9 cellular contexts compared by ENCODE assay signal in genomic region chr19:47663911-47664771, GRCh38. TPM values are rescaled to one million over a fixed set of nuclear protein-coding genes. Genes with fewer than 3 reads are reported as not detected.
DNase-seq lines count a peak whose midpoint lies in the region; ATAC-seq and TF ChIP-seq lines count a peak whose summit lies in the region.
"Had no signal": no experiment of that assay in that cellular context is flagged by ENCODE, and none has a peak within 500 bp of the region (broad histone marks: within the 10 kb centered on the region; RNA-seq: fewer than 3 reads in every experiment).

No MANE protein-coding gene starts in this region.

- H3K4me3 Mint-ChIP-seq in Calu3 (ENCODE audit: low read depth, unreplicated experiment) = peak overlapping the region; percentile 20
- H3K4me3 Mint-ChIP-seq: activated naive CD8-positive, alpha-beta T cell had no signal

- peaks cover 86% of the 10 kb centered on the region for H3K79me2 ChIP-seq in SK-N-SH (ENCODE audit: insufficient read depth)

- no peak for TF ChIP-seq RAD21 in SK-N-SH (IDR thresholded peaks at IDR 0.05; ENCODE audit: low read length)

- no peak overlapping the region for H3K4me3 ChIP-seq in SK-N-SH (ENCODE audit: low read depth in 2 of 2, low read length in 1 of 2)

- H3K4me1 Mint-ChIP-seq in Calu3 (ENCODE audit: low read depth, unreplicated experiment) = peaks cover 52% of the 10 kb centered on the region

- peaks cover 47% of the 10 kb centered on the region for H4K20me1 ChIP-seq in SK-N-SH (ENCODE audit: insufficient read depth)

- H3F3A ChIP-seq in SK-N-SH (replicated peaks; ENCODE audit: insufficient read depth) = peaks cover 15% of the 10 kb centered on the region

- H3K27me3 ChIP-seq in SK-N-SH (ENCODE audit: insufficient read depth) (no peaks in the 10 kb centered on the region), foreskin keratinocyte (no peaks in the 10 kb centered on the region)

- H3K9ac ChIP-seq in SK-N-SH = peak overlapping the region; percentile 51; the same call in 1 of the 2 replicates

- 61% methylated on average over 15 of the region's 24 CpGs for WGBS in SK-N-SH (ENCODE audit: low lambda C conversion rate)

- CTCF ChIA-PET in Calu3 (lab: Charles Lee) = interaction anchor here (0.6 to 1.0 kb wide), 2 partner anchors 149 to 363 kb away, joined by 3 to 4 read pairs; partner anchors contain the start of gene NAPA
- CTCF ChIA-PET in SK-N-SH (lab: Yijun Ruan, JAX) = interaction anchor here (1.8 kb wide), 1 partner anchor 32 kb away, joined by 3 read pairs; no protein-coding TSS in a partner anchor

- H3K4me2 ChIP-seq in SK-N-SH = peak overlapping the region; percentile 62

- no peaks in the 10 kb centered on the region for H3K27me3 Mint-ChIP-seq in Calu3 (ENCODE audit: unreplicated experiment)
- H3K27me3 Mint-ChIP-seq: activated naive CD8-positive, alpha-beta T cell had no signal

- peak; percentile 11 for ATAC-seq in foreskin keratinocyte
- no peak for ATAC-seq in HG03196 (IDR thresholded peaks at IDR 0.05; ENCODE audit: unreplicated experiment)
- ATAC-seq in HG02642 (IDR thresholded peaks at IDR 0.05; ENCODE audit: poor library complexity, unreplicated experiment) = no peak

- no peaks in the 10 kb centered on the region for H3K9me3 ChIP-seq in SK-N-SH

- H3K9me2 ChIP-seq in SK-N-SH = no peaks in the 10 kb centered on the region

- no peak overlapping the region for H2AFZ ChIP-seq in SK-N-SH (ENCODE audit: low read depth)

- peak overlapping the region in 1 of 2 experiments; percentile 91; a peak in 2 of 4 replicates for H3K27ac ChIP-seq in SK-N-SH (ENCODE audit: low read depth in 2 of 2, low read length in 1 of 2)
- no peak overlapping the region for H3K27ac ChIP-seq in foreskin keratinocyte

- peaks cover 22% of the 10 kb centered on the region for H3K36me3 Mint-ChIP-seq in Calu3 (ENCODE audit: insufficient read depth, unreplicated experiment)

- peak overlapping the region; percentile 80 for H3K27ac Mint-ChIP-seq in Calu3 (ENCODE audit: unreplicated experiment)
- H3K27ac Mint-ChIP-seq: activated naive CD8-positive, alpha-beta T cell had no signal

- H3K9me3 Mint-ChIP-seq in Calu3 (ENCODE audit: low read depth, unreplicated experiment) = no peaks in the 10 kb centered on the region

- BruUV-seq in Calu3 (replicated peaks; lab: Mats Ljungman, UMichigan) = no TSS peak

- POLR2A ChIA-PET in SK-N-SH (lab: Yijun Ruan, JAX) = no interaction called here

- no peak for TF ChIP-seq EP300 in SK-N-SH (IDR thresholded peaks at IDR 0.05; ENCODE audit: borderline replicate concordance in 1 of 2, low read depth in 1 of 2, low read length in 1 of 2)

- intact Hi-C loops in Calu3 (cut with micrococcal nuclease; ENCODE audit: unreplicated experiment) (loop anchor here (5.0 kb wide), 1 partner anchor 62 kb away; no protein-coding TSS in a partner anchor), posterior vena cava (cut with DNase I) (loop anchor here in 1 of 2 donors (5.0 kb wide), 1 partner anchor 52 kb away; no protein-coding TSS in a partner anchor)

- H3K36me3 ChIP-seq in SK-N-SH (replicated peaks in 1 of 2; ENCODE audit: control insufficient read depth in 1 of 2, insufficient read depth in 2 of 2, low read length in 1 of 2) = no peaks in the 10 kb centered on the region

- DNase-seq in Calu3 = peak; percentile 52
- DNase-seq in SK-N-SH = no peak
- peak; percentile 64 to 72 for DNase-seq in foreskin keratinocyte
- DNase-seq in posterior vena cava (ENCODE audit: low spot score) = peak; percentile 88
- no peak for DNase-seq in NK-92 treated with Interleukin-12 subunit alpha and Interleukin-12 subunit beta, amount 100 ng/mL, for 24 hours (lab: John Stamatoyannopoulos, UW)
- DNase-seq in activated T-cell treated with anti-CD3 and anti-CD28 coated beads, Interleukin-2, amount 50 U/mL, for 1 hour = no peak

- no peak for TF ChIP-seq CTCF in Calu3 (IDR thresholded peaks at IDR 0.05; ENCODE audit: unreplicated experiment)
- no peak for TF ChIP-seq CTCF in SK-N-SH (IDR thresholded peaks at IDR 0.05)
- TF ChIP-seq CTCF in foreskin keratinocyte (conservative IDR thresholded peaks at IDR 0.05) = no peak

- H3K4me1 ChIP-seq in SK-N-SH (ENCODE audit: control insufficient read depth in 1 of 2, insufficient read depth in 2 of 2, low read depth in 1 of 2, low read length in 1 of 2) (peaks cover 0 to 2% of the 10 kb centered on the region in 2 experiments; a peak in 1 of 4 replicates), foreskin keratinocyte (peaks cover 19% of the 10 kb centered on the region)

TF ChIP-seq in SK-N-SH, 30 proteins besides CTCF, POLR2A, EP300 and RAD21:
- peak; percentile 21; the same call in 1 of the 2 replicates for TF ChIP-seq JUND (IDR thresholded peaks at IDR 0.05)
- no peak for TF ChIP-seq TAF1 (IDR thresholded peaks at IDR 0.05; ENCODE audit: borderline replicate concordance, low read depth, low read length)
- no peak for TF ChIP-seq MAX (IDR thresholded peaks at IDR 0.05; ENCODE audit: low read depth)
- no peak; the same call in 1 of the 2 replicates for TF ChIP-seq TCF12 (IDR thresholded peaks at IDR 0.05)
- 0 out of 2 replicates have a peak, but pooled peaks have one; percentile 48 for TF ChIP-seq SIN3A (IDR thresholded peaks at IDR 0.05; ENCODE audit: borderline replicate concordance, low read depth, low read length)
- no peak for TF ChIP-seq GABPA (IDR thresholded peaks at IDR 0.05; ENCODE audit: low read depth)
- TF ChIP-seq SMC3 (IDR thresholded peaks at IDR 0.05; ENCODE audit: low read depth, low read length) = no peak
- no peak for TF ChIP-seq RCOR1 (IDR thresholded peaks at IDR 0.05; ENCODE audit: low read length)
- TF ChIP-seq MXI1 (IDR thresholded peaks at IDR 0.05; ENCODE audit: low read depth, low read length) = no peak
- no peak for TF ChIP-seq EZH2phosphoT487 (IDR thresholded peaks at IDR 0.05; ENCODE audit: borderline replicate concordance, low read depth)
- TF ChIP-seq FOXM1 (IDR thresholded peaks at IDR 0.05; ENCODE audit: low read depth) = no peak
- no peak for TF ChIP-seq FOXJ3 (CRISPR knock-in tag; IDR thresholded peaks at IDR 0.05)
- TF ChIP-seq FOSL2 (IDR thresholded peaks at IDR 0.05; ENCODE audit: borderline replicate concordance, low read depth) = peak; percentile 9; the same call in 1 of the 2 replicates
- TF ChIP-seq, protein P1, sequence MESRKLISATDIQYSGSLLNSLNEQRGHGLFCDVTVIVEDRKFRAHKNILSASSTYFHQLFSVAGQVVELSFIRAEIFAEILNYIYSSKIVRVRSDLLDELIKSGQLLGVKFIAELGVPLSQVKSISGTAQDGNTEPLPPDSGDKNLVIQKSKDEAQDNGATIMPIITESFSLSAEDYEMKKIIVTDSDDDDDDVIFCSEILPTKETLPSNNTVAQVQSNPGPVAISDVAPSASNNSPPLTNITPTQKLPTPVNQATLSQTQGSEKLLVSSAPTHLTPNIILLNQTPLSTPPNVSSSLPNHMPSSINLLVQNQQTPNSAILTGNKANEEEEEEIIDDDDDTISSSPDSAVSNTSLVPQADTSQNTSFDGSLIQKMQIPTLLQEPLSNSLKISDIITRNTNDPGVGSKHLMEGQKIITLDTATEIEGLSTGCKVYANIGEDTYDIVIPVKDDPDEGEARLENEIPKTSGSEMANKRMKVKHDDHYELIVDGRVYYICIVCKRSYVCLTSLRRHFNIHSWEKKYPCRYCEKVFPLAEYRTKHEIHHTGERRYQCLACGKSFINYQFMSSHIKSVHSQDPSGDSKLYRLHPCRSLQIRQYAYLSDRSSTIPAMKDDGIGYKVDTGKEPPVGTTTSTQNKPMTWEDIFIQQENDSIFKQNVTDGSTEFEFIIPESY (IDR thresholded peaks at IDR 0.05; ENCODE audit: borderline replicate concordance, low read depth) = no peak
- no peak for TF ChIP-seq YY1 (IDR thresholded peaks at IDR 0.05; ENCODE audit: low read depth)
- no peak for TF ChIP-seq POLR2AphosphoS5 (IDR thresholded peaks at IDR 0.05; ENCODE audit: low read depth, low read length)
- TF ChIP-seq RFX5 (IDR thresholded peaks at IDR 0.05; ENCODE audit: low read length) = no peak
- TF ChIP-seq, protein P2, sequence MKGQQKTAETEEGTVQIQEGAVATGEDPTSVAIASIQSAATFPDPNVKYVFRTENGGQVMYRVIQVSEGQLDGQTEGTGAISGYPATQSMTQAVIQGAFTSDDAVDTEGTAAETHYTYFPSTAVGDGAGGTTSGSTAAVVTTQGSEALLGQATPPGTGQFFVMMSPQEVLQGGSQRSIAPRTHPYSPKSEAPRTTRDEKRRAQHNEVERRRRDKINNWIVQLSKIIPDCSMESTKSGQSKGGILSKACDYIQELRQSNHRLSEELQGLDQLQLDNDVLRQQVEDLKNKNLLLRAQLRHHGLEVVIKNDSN (IDR thresholded peaks at IDR 0.05; ENCODE audit: borderline replicate concordance, low read depth) = no peak
- no peak for TF ChIP-seq GATA2 (CRISPR knock-in tag; IDR thresholded peaks at IDR 0.05)

RNA-seq across cellular contexts. Expression of gene EHD2, which starts 49.1 kb away (rescaled TPM):
- total RNA-seq in Calu3 (2022) = 52.3 and 71.5 TPM in 2 replicates
- polyA plus RNA-seq in SK-N-SH (2012; rRNA removed) = 26.3 and 55.5 TPM in 2 replicates
- polyA plus RNA-seq in SK-N-SH (2012; cell fraction: cytosol; rRNA removed) = 28.1 and 43.3 TPM in 2 replicates
- polyA plus RNA-seq in SK-N-SH (2012; cell fraction: nucleus; rRNA removed) = 47.4 and 49.0 TPM in 2 replicates
- 70.2 and 74.9 TPM in 2 replicates for total RNA-seq in foreskin keratinocyte
- 93.3 and 98.9 TPM in 2 replicates for polyA plus RNA-seq in foreskin keratinocyte
- total RNA-seq in posterior vena cava = 100 to 1,000 TPM; 217 to 235 TPM

RNA-seq across cellular contexts. Expression of gene BICRA, which starts 55.2 kb away (rescaled TPM):
- total RNA-seq in Calu3 (2022) (24.4 TPM in 2 replicates), foreskin keratinocyte (3.3 and 3.7 TPM in 2 replicates), posterior vena cava (10 to 100 TPM; 12.0 to 15.4 TPM)
- polyA plus RNA-seq in SK-N-SH (2012; rRNA removed) (0.75 and 1.4 TPM in 2 replicates), foreskin keratinocyte (1.7 and 2.5 TPM in 2 replicates)
- polyA plus RNA-seq in SK-N-SH (2012; cell fraction: cytosol; rRNA removed) = 1.8 and 2.3 TPM in 2 replicates
- polyA plus RNA-seq in SK-N-SH (2012; cell fraction: nucleus; rRNA removed) = 8.4 and 12.8 TPM in 2 replicates

Comparison
In these comparisons a context has a peak if more than half of its experiments do, and no peak if none do; other contexts are left out.
1. DNase-seq: peak in Calu3 (single experiment), foreskin keratinocyte (2 of 2) and posterior vena cava (single experiment); none in SK-N-SH (single experiment), NK-92 treated with Interleukin-12 subunit alpha and Interleukin-12 subunit beta, amount 100 ng/mL, for 24 hours (single experiment) and activated T-cell treated with anti-CD3 and anti-CD28 coated beads, Interleukin-2, amount 50 U/mL, for 1 hour (single experiment).